1 cellular context compared by ENCODE assay signal in the genomic region with DNA sequence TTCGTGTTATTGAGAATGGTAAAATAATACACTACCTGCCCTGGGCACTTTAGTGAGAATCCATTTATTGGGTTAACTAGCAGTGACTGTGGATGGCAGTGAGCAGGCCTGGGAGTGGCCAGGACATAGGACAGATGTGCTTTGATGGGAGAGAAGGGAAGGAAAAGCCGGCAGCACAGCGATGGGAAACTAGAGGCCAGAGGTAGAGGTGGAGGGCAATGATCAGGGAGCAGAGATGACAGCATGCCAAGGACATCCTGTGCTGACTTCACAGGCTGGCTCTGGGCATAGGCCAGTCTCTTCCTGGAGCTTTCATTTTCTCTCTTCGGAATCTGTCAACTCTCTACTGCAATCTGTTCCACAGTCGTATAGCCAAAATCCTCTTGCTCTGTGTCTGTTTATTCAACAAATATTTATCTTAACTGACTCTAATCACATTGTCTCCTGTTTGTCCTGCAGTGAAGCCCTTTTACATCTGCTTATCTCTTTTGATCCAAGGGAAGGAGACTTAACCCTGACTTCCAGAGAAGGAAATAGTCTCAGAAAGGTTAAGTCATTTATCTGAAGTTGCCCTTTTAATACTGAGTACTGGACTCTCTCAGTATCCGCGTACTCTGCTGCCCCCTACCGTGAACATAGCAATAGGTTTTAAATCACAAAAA.
TF ChIP-seq lines count a peak whose summit lies in the region.

No MANE protein-coding gene starts in this region.

TF ChIP-seq in HepG2, 621 proteins besides CTCF, POLR2A, EP300 and RAD21 (continued from another document and continues in another):
- TF ChIP-seq LCORL (IDR thresholded peaks at IDR 0.05) (peak; percentile 57; the same call in 1 of the 2 replicates), LCORL (CRISPR knock-in tag; IDR thresholded peaks at IDR 0.05) (peak; percentile 79), NAIF1 (CRISPR knock-in tag; IDR thresholded peaks at IDR 0.05; ENCODE audit: borderline replicate concordance) (no peak), NCOR1 (IDR thresholded peaks at IDR 0.05; ENCODE audit: borderline replicate concordance, low read length) (no peak), CREB1 (IDR thresholded peaks at IDR 0.05) (no peak), CREB1 (CRISPR knock-in tag; IDR thresholded peaks at IDR 0.05) (peak; percentile 37; the same call in 1 of the 2 replicates), ZNF563 (CRISPR knock-in tag; IDR thresholded peaks at IDR 0.05) (no peak), ZNF510 (CRISPR knock-in tag; IDR thresholded peaks at IDR 0.05; ENCODE audit: low read depth) (0 out of 2 replicates have a peak, but pooled peaks have one; percentile 31), ZNF263 (CRISPR knock-in tag; IDR thresholded peaks at IDR 0.05) (0 out of 2 replicates have a peak, but pooled peaks have one; percentile 23), HMG20B (CRISPR knock-in tag; conservative IDR thresholded peaks at IDR 0.05) (no peak), NCOA5 (CRISPR knock-in tag; IDR thresholded peaks at IDR 0.05) (no peak), ZSCAN31 (CRISPR knock-in tag; IDR thresholded peaks at IDR 0.05; ENCODE audit: low read depth) (peak; percentile 53; the same call in 1 of the 2 replicates), ZNF513 (CRISPR knock-in tag; conservative IDR thresholded peaks at IDR 0.05) (no peak), GMEB2 (CRISPR knock-in tag; IDR thresholded peaks at IDR 0.05; ENCODE audit: low read depth) (no peak), NR1H2 (CRISPR knock-in tag; IDR thresholded peaks at IDR 0.05; ENCODE audit: borderline replicate concordance, low read depth) (no peak), MAF1 (CRISPR knock-in tag; IDR thresholded peaks at IDR 0.05; ENCODE audit: borderline replicate concordance) (no peak), GATAD2A (CRISPR knock-in tag; IDR thresholded peaks at IDR 0.05) (peak; percentile 88), HIVEP1 (CRISPR knock-in tag; IDR thresholded peaks at IDR 0.05) (no peak), ZC3H4 (CRISPR knock-in tag; IDR thresholded peaks at IDR 0.05; ENCODE audit: borderline replicate concordance) (no peak), MLLT10 (CRISPR knock-in tag; IDR thresholded peaks at IDR 0.05) (no peak), MNT (IDR thresholded peaks at IDR 0.05) (no peak), KLF13 (CRISPR knock-in tag; IDR thresholded peaks at IDR 0.05) (no peak), PAWR (CRISPR knock-in tag; IDR thresholded peaks at IDR 0.05; ENCODE audit: borderline replicate concordance) (no peak), ZNF260 (CRISPR knock-in tag; IDR thresholded peaks at IDR 0.05; ENCODE audit: borderline replicate concordance, low read depth) (no peak), SP140L (CRISPR knock-in tag; IDR thresholded peaks at IDR 0.05; ENCODE audit: borderline replicate concordance) (no peak), SMARCE1 (IDR thresholded peaks at IDR 0.05; ENCODE audit: borderline replicate concordance) (no peak), ZFP36L1 (CRISPR knock-in tag; IDR thresholded peaks at IDR 0.05) (no peak; the same call in 1 of the 2 replicates), HOXA7 (CRISPR knock-in tag; IDR thresholded peaks at IDR 0.05) (no peak), STAG1 (CRISPR knock-in tag; IDR thresholded peaks at IDR 0.05) (peak; percentile 98), MXD4 (CRISPR knock-in tag; IDR thresholded peaks at IDR 0.05) (peak; percentile 55; the same call in 1 of the 2 replicates), ZFP41 (CRISPR knock-in tag; IDR thresholded peaks at IDR 0.05; ENCODE audit: borderline replicate concordance) (no peak), HNRNPLL (IDR thresholded peaks at IDR 0.05; ENCODE audit: low read depth, low read length, poor library complexity, severe bottlenecking) (no peak), RBFOX2 (IDR thresholded peaks at IDR 0.05; ENCODE audit: low read depth, low read length) (no peak), AGO2 (optimal IDR thresholded peaks at IDR 0.05; ENCODE audit: low read depth, low read length) (no peak), SRSF1 (optimal IDR thresholded peaks at IDR 0.05; ENCODE audit: low read depth, low read length) (no peak), RELA (CRISPR knock-in tag; IDR thresholded peaks at IDR 0.05) (no peak), NONO (IDR thresholded peaks at IDR 0.05) (no peak), NONO (CRISPR knock-in tag; conservative IDR thresholded peaks at IDR 0.05) (0 out of 2 replicates have a peak, but pooled peaks have one; percentile 35), SNRNP70 (IDR thresholded peaks at IDR 0.05; ENCODE audit: low read depth, low read length) (no peak), ZNF501 (CRISPR knock-in tag; IDR thresholded peaks at IDR 0.05) (peak; percentile 63), FIP1L1 (IDR thresholded peaks at IDR 0.05; ENCODE audit: borderline replicate concordance, insufficient read depth, low read depth, low read length) (no peak), HOXA9 (CRISPR knock-in tag; IDR thresholded peaks at IDR 0.05; ENCODE audit: borderline replicate concordance) (no peak), GZF1 (CRISPR knock-in tag; IDR thresholded peaks at IDR 0.05) (no peak), CC2D1A (CRISPR knock-in tag; IDR thresholded peaks at IDR 0.05) (no peak), ZNF143 (CRISPR knock-in tag; IDR thresholded peaks at IDR 0.05) (no peak; the same call in 1 of the 2 replicates), ISL2 (CRISPR knock-in tag; IDR thresholded peaks at IDR 0.05) (no peak; the same call in 1 of the 2 replicates), EEA1 (CRISPR knock-in tag; IDR thresholded peaks at IDR 0.05; ENCODE audit: borderline replicate concordance) (no peak), ZNF253 (CRISPR knock-in tag; IDR thresholded peaks at IDR 0.05; ENCODE audit: borderline replicate concordance) (no peak), ZFP1 (CRISPR knock-in tag; IDR thresholded peaks at IDR 0.05) (no peak)
- TF ChIP-seq, protein P1, sequence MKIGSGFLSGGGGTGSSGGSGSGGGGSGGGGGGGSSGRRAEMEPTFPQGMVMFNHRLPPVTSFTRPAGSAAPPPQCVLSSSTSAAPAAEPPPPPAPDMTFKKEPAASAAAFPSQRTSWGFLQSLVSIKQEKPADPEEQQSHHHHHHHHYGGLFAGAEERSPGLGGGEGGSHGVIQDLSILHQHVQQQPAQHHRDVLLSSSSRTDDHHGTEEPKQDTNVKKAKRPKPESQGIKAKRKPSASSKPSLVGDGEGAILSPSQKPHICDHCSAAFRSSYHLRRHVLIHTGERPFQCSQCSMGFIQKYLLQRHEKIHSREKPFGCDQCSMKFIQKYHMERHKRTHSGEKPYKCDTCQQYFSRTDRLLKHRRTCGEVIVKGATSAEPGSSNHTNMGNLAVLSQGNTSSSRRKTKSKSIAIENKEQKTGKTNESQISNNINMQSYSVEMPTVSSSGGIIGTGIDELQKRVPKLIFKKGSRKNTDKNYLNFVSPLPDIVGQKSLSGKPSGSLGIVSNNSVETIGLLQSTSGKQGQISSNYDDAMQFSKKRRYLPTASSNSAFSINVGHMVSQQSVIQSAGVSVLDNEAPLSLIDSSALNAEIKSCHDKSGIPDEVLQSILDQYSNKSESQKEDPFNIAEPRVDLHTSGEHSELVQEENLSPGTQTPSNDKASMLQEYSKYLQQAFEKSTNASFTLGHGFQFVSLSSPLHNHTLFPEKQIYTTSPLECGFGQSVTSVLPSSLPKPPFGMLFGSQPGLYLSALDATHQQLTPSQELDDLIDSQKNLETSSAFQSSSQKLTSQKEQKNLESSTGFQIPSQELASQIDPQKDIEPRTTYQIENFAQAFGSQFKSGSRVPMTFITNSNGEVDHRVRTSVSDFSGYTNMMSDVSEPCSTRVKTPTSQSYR (CRISPR knock-in tag; IDR thresholded peaks at IDR 0.05; ENCODE audit: borderline replicate concordance), result no peak
- TF ChIP-seq, protein P2, sequence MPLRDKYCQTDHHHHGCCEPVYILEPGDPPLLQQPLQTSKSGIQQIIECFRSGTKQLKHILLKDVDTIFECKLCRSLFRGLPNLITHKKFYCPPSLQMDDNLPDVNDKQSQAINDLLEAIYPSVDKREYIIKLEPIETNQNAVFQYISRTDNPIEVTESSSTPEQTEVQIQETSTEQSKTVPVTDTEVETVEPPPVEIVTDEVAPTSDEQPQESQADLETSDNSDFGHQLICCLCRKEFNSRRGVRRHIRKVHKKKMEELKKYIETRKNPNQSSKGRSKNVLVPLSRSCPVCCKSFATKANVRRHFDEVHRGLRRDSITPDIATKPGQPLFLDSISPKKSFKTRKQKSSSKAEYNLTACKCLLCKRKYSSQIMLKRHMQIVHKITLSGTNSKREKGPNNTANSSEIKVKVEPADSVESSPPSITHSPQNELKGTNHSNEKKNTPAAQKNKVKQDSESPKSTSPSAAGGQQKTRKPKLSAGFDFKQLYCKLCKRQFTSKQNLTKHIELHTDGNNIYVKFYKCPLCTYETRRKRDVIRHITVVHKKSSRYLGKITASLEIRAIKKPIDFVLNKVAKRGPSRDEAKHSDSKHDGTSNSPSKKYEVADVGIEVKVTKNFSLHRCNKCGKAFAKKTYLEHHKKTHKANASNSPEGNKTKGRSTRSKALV (CRISPR knock-in tag; IDR thresholded peaks at IDR 0.05), result no peak
- TF ChIP-seq, protein P3, sequence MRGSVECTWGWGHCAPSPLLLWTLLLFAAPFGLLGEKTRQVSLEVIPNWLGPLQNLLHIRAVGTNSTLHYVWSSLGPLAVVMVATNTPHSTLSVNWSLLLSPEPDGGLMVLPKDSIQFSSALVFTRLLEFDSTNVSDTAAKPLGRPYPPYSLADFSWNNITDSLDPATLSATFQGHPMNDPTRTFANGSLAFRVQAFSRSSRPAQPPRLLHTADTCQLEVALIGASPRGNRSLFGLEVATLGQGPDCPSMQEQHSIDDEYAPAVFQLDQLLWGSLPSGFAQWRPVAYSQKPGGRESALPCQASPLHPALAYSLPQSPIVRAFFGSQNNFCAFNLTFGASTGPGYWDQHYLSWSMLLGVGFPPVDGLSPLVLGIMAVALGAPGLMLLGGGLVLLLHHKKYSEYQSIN (CRISPR knock-in tag; IDR thresholded peaks at IDR 0.05; ENCODE audit: borderline replicate concordance), result no peak
- TF ChIP-seq, protein P4, sequence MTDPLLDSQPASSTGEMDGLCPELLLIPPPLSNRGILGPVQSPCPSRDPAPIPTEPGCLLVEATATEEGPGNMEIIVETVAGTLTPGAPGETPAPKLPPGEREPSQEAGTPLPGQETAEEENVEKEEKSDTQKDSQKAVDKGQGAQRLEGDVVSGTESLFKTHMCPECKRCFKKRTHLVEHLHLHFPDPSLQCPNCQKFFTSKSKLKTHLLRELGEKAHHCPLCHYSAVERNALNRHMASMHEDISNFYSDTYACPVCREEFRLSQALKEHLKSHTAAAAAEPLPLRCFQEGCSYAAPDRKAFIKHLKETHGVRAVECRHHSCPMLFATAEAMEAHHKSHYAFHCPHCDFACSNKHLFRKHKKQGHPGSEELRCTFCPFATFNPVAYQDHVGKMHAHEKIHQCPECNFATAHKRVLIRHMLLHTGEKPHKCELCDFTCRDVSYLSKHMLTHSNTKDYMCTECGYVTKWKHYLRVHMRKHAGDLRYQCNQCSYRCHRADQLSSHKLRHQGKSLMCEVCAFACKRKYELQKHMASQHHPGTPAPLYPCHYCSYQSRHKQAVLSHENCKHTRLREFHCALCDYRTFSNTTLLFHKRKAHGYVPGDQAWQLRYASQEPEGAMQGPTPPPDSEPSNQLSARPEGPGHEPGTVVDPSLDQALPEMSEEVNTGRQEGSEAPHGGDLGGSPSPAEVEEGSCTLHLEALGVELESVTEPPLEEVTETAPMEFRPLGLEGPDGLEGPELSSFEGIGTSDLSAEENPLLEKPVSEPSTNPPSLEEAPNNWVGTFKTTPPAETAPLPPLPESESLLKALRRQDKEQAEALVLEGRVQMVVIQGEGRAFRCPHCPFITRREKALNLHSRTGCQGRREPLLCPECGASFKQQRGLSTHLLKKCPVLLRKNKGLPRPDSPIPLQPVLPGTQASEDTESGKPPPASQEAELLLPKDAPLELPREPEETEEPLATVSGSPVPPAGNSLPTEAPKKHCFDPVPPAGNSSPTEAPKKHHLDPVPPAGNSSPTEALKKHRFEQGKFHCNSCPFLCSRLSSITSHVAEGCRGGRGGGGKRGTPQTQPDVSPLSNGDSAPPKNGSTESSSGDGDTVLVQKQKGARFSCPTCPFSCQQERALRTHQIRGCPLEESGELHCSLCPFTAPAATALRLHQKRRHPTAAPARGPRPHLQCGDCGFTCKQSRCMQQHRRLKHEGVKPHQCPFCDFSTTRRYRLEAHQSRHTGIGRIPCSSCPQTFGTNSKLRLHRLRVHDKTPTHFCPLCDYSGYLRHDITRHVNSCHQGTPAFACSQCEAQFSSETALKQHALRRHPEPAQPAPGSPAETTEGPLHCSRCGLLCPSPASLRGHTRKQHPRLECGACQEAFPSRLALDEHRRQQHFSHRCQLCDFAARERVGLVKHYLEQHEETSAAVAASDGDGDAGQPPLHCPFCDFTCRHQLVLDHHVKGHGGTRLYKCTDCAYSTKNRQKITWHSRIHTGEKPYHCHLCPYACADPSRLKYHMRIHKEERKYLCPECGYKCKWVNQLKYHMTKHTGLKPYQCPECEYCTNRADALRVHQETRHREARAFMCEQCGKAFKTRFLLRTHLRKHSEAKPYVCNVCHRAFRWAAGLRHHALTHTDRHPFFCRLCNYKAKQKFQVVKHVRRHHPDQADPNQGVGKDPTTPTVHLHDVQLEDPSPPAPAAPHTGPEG (CRISPR knock-in tag; IDR thresholded peaks at IDR 0.05), result no peak
